ENCODE assay signal across 8 cellular contexts in genomic region chr19:10544753-10545251, GRCh38. TPM values are rescaled to one million over a fixed set of nuclear protein-coding genes. Genes with fewer than 3 reads are reported as not detected.
DNase-seq lines count a peak whose midpoint lies in the region; ATAC-seq, FAIRE-seq and TF ChIP-seq lines count a peak whose summit lies in the region.

No MANE protein-coding gene starts in this region.

- H3K4me3 ChIP-seq in adrenal gland (peak overlapping the region in 2 of 4 donors; percentile 5 to 75), HepG2 (replicated peaks in 1 of 3; ENCODE audit: insufficient read depth in 1 of 3, low read depth in 2 of 3, low read length in 3 of 3) (peak overlapping the region in 2 of 3 experiments; percentile 89 to 98; a peak in 4 of 6 replicates), thoracic aorta (peak overlapping the region; percentile 98)

- POLR2A ChIA-PET in activated CD4-positive, alpha-beta T cell treated with anti-CD3 and anti-CD28 coated beads for 36 hours (lab: Charles Lee), result no interaction called here
- POLR2A ChIA-PET in HepG2 (lab: Yijun Ruan, JAX), result no interaction called here

- no peaks in the 10 kb centered on the region for H3K9me3 Mint-ChIP-seq in activated CD4-positive, alpha-beta T cell treated with anti-CD3 and anti-CD28 coated beads for 36 hours (ENCODE audit: low read depth)

- TF ChIP-seq CTCF in adrenal gland (IDR thresholded peaks at IDR 0.05), result peak in 2 of 6 experiments; percentile 3 to 5
- TF ChIP-seq CTCF in HepG2 (CRISPR knock-in tag; IDR thresholded peaks at IDR 0.05), result no peak
- TF ChIP-seq CTCF in thoracic aorta (IDR thresholded peaks at IDR 0.05), result no peak

- TF ChIP-seq EP300 in HepG2 (IDR thresholded peaks at IDR 0.05; ENCODE audit: low read depth in 2 of 2, low read length in 2 of 2) (no peak), HepG2 (CRISPR knock-in tag; IDR thresholded peaks at IDR 0.05; ENCODE audit: borderline replicate concordance) (no peak)

- WGBS in adrenal gland, 4 donors, result 26 to 34% (median 30%) methylated on average over 2 to 23 of the region's 23 CpGs
- 42% methylated on average over 12 of the region's 23 CpGs for WGBS in HepG2 (ENCODE audit: low lambda C conversion rate)

- H3K9ac ChIP-seq in HepG2 (ENCODE audit: insufficient read depth, low read depth, low read length), result peak overlapping the region; percentile 91; the same call in 1 of the 2 replicates

- peaks cover 2% of the 10 kb centered on the region for H3K27me3 Mint-ChIP-seq in activated CD4-positive, alpha-beta T cell treated with anti-CD3 and anti-CD28 coated beads for 36 hours

- no peaks in the 10 kb centered on the region for H3K79me2 ChIP-seq in HepG2 (ENCODE audit: insufficient read depth, low read length)

- no peak for FAIRE-seq in HepG2 (lab: Jason Lieb, UNC)

- peak overlapping the region; percentile 85 for H3K4me3 Mint-ChIP-seq in activated CD4-positive, alpha-beta T cell treated with anti-CD3 and anti-CD28 coated beads for 36 hours

- H3K27ac Mint-ChIP-seq in activated CD4-positive, alpha-beta T cell treated with anti-CD3 and anti-CD28 coated beads for 36 hours, result peak overlapping the region; percentile 84

- no peaks in the 10 kb centered on the region for H4K20me1 ChIP-seq in HepG2 (ENCODE audit: insufficient read depth, low read length)

- peaks cover 5% of the 10 kb centered on the region for H3K36me3 Mint-ChIP-seq in activated CD4-positive, alpha-beta T cell treated with anti-CD3 and anti-CD28 coated beads for 36 hours (ENCODE audit: low read depth)

- TF ChIP-seq RAD21 in HepG2 (CRISPR knock-in tag; IDR thresholded peaks at IDR 0.05), result no peak

- H3K27me3 ChIP-seq in adrenal gland (no peaks in the 10 kb centered on the region), HepG2 (ENCODE audit: control insufficient read depth in 1 of 2, insufficient read depth in 2 of 2, low read length in 2 of 2) (no peaks in the 10 kb centered on the region), thoracic aorta (replicated peaks; ENCODE audit: insufficient read depth) (no peaks in the 10 kb centered on the region)

- H3K4me1 Mint-ChIP-seq in activated CD4-positive, alpha-beta T cell treated with anti-CD3 and anti-CD28 coated beads for 36 hours, result peaks cover 14% of the 10 kb centered on the region

- no peak for ATAC-seq in activated CD4-positive, alpha-beta T cell treated with anti-CD3 and anti-CD28 coated beads for 36 hours
- ATAC-seq in HepG2, result peak; percentile 43
- ATAC-seq in thoracic aorta (ENCODE audit: insufficient number of reproducible peaks, low FRiP score, low read depth), result no peak
- no peak for ATAC-seq in HG02938 (IDR thresholded peaks at IDR 0.05; ENCODE audit: unreplicated experiment)
- ATAC-seq in GM21528 (IDR thresholded peaks at IDR 0.05; ENCODE audit: low FRiP score, unreplicated experiment), result no peak

- in situ Hi-C loops in HepG2 (cut with HindIII; ENCODE audit: extremely low pct_ligation_motif_present, low pct_unique_long_range_greater_than_20kb), result no loop called here

- no peak overlapping the region for H2AFZ ChIP-seq in HepG2 (ENCODE audit: low read length)

- BruUV-seq in HepG2 (replicated peaks; lab: Mats Ljungman, UMichigan), result TSS peak; percentile 71

- intact Hi-C loops in activated CD4-positive, alpha-beta T cell treated with anti-CD3 and anti-CD28 coated beads for 36 hours (cut with DNase I, micrococcal nuclease), result no loop called here
- intact Hi-C loops in adrenal gland (cut with DNase I) (no loop called here), HepG2 (cut with micrococcal nuclease; ENCODE audit: unreplicated experiment) (no loop called here), posterior vena cava (cut with DNase I) (no loop called here)

- peak overlapping the region; percentile 74 for H3K4me2 ChIP-seq in HepG2 (ENCODE audit: low read depth, low read length)

- H3K4me1 ChIP-seq in adrenal gland (replicated peaks in 1 of 2) (peaks cover 10 to 18% of the 10 kb centered on the region in 2 donors), HepG2 (ENCODE audit: insufficient read depth, low read length) (peaks cover 17% of the 10 kb centered on the region), thoracic aorta (ENCODE audit: control insufficient read depth in 1 of 2, low read depth in 2 of 2) (peaks cover 12 to 18% of the 10 kb centered on the region in 2 donors)

- TF ChIP-seq POLR2A in adrenal gland (IDR thresholded peaks at IDR 0.05) (no peak), HepG2 (IDR thresholded peaks at IDR 0.05; ENCODE audit: insufficient read depth in 1 of 2, low read depth in 2 of 2, low read length in 2 of 2) (no peak)

- CTCF ChIA-PET in activated CD4-positive, alpha-beta T cell treated with anti-CD3 and anti-CD28 coated beads for 36 hours (lab: Charles Lee), result interaction anchor here (0.6 to 1.4 kb wide), 3 partner anchors 8 to 157 kb away, joined by 3 to 4 read pairs (median 3); partner anchors contain the start of gene QTRT1
- CTCF ChIA-PET in HepG2 (lab: Yijun Ruan, JAX; ENCODE audit: low intra/inter-chr PET ratio, low total read pairs), result no interaction called here

- peak; percentile 30 for DNase-seq in activated CD4-positive, alpha-beta T cell treated with anti-CD3 and anti-CD28 coated beads for 36 hours
- no peak for DNase-seq in activated CD4-positive, alpha-beta T cell treated with anti-CD3 and anti-CD28 coated beads for 1 hour
- DNase-seq in adrenal gland (peak in 5 of 7 donors; percentile 36 to 56 (median 44)), HepG2 (ENCODE audit: low spot score) (no peak), thoracic aorta (ENCODE audit: low spot score) (no peak), posterior vena cava (ENCODE audit: low spot score) (no peak)

- no peaks in the 10 kb centered on the region for H3K9me3 ChIP-seq in adrenal gland (replicated peaks in 1 of 3)
- H3K9me3 ChIP-seq in HepG2 (ENCODE audit: low read length), result no peaks in the 10 kb centered on the region
- H3K9me3 ChIP-seq in thoracic aorta, result no peaks in the 10 kb centered on the region

- H3K27ac ChIP-seq in adrenal gland, result peak overlapping the region in 3 of 5 donors; percentile 84 to 91 (median 90)
- H3K27ac ChIP-seq in HepG2 (ENCODE audit: extremely low read length, insufficient read depth, low read length), result peak overlapping the region; percentile 76
- H3K27ac ChIP-seq in thoracic aorta, result peak overlapping the region in 1 of 2 donors; percentile 81

- H3K36me3 ChIP-seq in adrenal gland (replicated peaks in 1 of 2) (peaks cover 0 to 23% of the 10 kb centered on the region in 2 donors), HepG2 (replicated peaks in 1 of 2; ENCODE audit: control insufficient read depth in 1 of 2, insufficient read depth in 2 of 2, low read length in 2 of 2) (peaks cover 2 to 18% of the 10 kb centered on the region in 2 experiments; a peak in 3 of 5 replicates), thoracic aorta (peaks cover 15% of the 10 kb centered on the region)

RNA-seq across cellular contexts. Expression of gene ATG4D, which starts 1.1 kb away (rescaled TPM):
- total RNA-seq in activated CD4-positive, alpha-beta T cell treated with anti-CD3 and anti-CD28 coated beads for 36 hours, result 10 to 100 TPM; 18.9 to 19.3 TPM
- total RNA-seq in adrenal gland, result 10 to 100 TPM; 26.4 to 93.7 (median 38.5) TPM
- 10 to 100 TPM in 2 of 3 donors, 1 to 10 TPM in 1; 7.4 to 58.2 (median 53.2) TPM for polyA plus RNA-seq in adrenal gland
- total RNA-seq in HepG2 (2016; rRNA removed; fragmentation: Illumina TruSeq; extraction: Trizol), result 9.3 and 19.0 TPM in 2 replicates
- total RNA-seq in HepG2 (2016; cell fraction: cytosol; rRNA removed; fragmentation: Illumina TruSeq; extraction: Trizol; ENCODE audit: low read depth), result 20.9 and 26.1 TPM in 2 replicates
- total RNA-seq in HepG2 (2016; cell fraction: insoluble cytoplasmic fraction; rRNA removed; fragmentation: Illumina TruSeq; extraction: Trizol), result 8.3 and 18.7 TPM in 2 replicates
- total RNA-seq in HepG2 (2016; cell fraction: membrane; rRNA removed; fragmentation: Illumina TruSeq; extraction: Trizol), result 35.4 and 38.3 TPM in 2 replicates
- total RNA-seq in HepG2 (2016; cell fraction: nucleus; rRNA removed; fragmentation: Illumina TruSeq; extraction: Trizol), result 17.2 TPM in 2 replicates
- polyA plus RNA-seq in HepG2 (2011; rRNA removed), result 17.8 and 22.9 TPM in 2 replicates
- polyA plus RNA-seq in HepG2 (2011; cell fraction: cytosol; rRNA removed), result 16.1 and 23.3 TPM in 2 replicates
- polyA plus RNA-seq in HepG2 (2011; cell fraction: nucleus; rRNA removed), result 60.1 and 73.0 TPM in 2 replicates
- polyA plus RNA-seq in HepG2 (2012), result 16.8 and 18.5 TPM in 2 replicates
- 22.2 and 28.5 TPM in 2 replicates for polyA plus RNA-seq in HepG2 (2016; cell fraction: cytosol; fragmentation: Illumina TruSeq; extraction: Trizol; ENCODE audit: low read depth)
- 11.1 and 14.6 TPM in 2 replicates for polyA plus RNA-seq in HepG2 (2016; cell fraction: insoluble cytoplasmic fraction; fragmentation: Illumina TruSeq; extraction: Trizol; ENCODE audit: low read depth)
- 29.9 and 35.4 TPM in 2 replicates for polyA plus RNA-seq in HepG2 (2016; cell fraction: membrane; fragmentation: Illumina TruSeq; extraction: Trizol; ENCODE audit: low read depth)
- polyA plus RNA-seq in HepG2 (2016; cell fraction: nucleus; fragmentation: Illumina TruSeq; extraction: Trizol; ENCODE audit: insufficient read depth, low read depth), result 35.0 and 45.7 TPM in 2 replicates
- polyA minus RNA-seq in HepG2 (2011; rRNA and poly(A)+ RNA removed; ENCODE audit: low replicate concordance), result 33.4 and 51.6 TPM in 2 replicates
- 18.5 and 22.9 TPM in 2 replicates for polyA minus RNA-seq in HepG2 (2011; cell fraction: cytosol; rRNA and poly(A)+ RNA removed)
- 13.3 and 16.9 TPM in 2 replicates for polyA minus RNA-seq in HepG2 (2011; cell fraction: nucleus; rRNA and poly(A)+ RNA removed)
- 10 to 100 TPM; 17.1 to 30.5 TPM for total RNA-seq in thoracic aorta
- total RNA-seq in posterior vena cava, result 10 to 100 TPM; 14.2 to 14.8 TPM

RNA-seq across cellular contexts. Expression of gene KRI1, which starts 21.0 kb away (rescaled TPM):
- 10 to 100 TPM; 62.5 to 67.1 TPM for total RNA-seq in activated CD4-positive, alpha-beta T cell treated with anti-CD3 and anti-CD28 coated beads for 36 hours
- total RNA-seq in adrenal gland (10 to 100 TPM in 7 of 8 donors, 1 to 10 TPM in 1; 7.1 to 32.4 (median 18.8) TPM), HepG2 (2016; rRNA removed; fragmentation: Illumina TruSeq; extraction: Trizol) (10.2 and 11.7 TPM in 2 replicates), thoracic aorta (10 to 100 TPM; 14.4 to 37.7 TPM), posterior vena cava (10 to 100 TPM; 15.1 to 16.5 TPM)
- polyA plus RNA-seq in adrenal gland (10 to 100 TPM; 29.7 to 69.0 (median 29.8) TPM), HepG2 (2011; rRNA removed) (9.1 and 12.7 TPM in 2 replicates)
- 2.3 and 3.1 TPM in 2 replicates for total RNA-seq in HepG2 (2016; cell fraction: cytosol; rRNA removed; fragmentation: Illumina TruSeq; extraction: Trizol; ENCODE audit: low read depth)
- total RNA-seq in HepG2 (2016; cell fraction: insoluble cytoplasmic fraction; rRNA removed; fragmentation: Illumina TruSeq; extraction: Trizol), result 8.4 and 12.8 TPM in 2 replicates
- total RNA-seq in HepG2 (2016; cell fraction: membrane; rRNA removed; fragmentation: Illumina TruSeq; extraction: Trizol), result 3.2 and 3.9 TPM in 2 replicates
- 9.0 and 10.0 TPM in 2 replicates for total RNA-seq in HepG2 (2016; cell fraction: nucleus; rRNA removed; fragmentation: Illumina TruSeq; extraction: Trizol)
- polyA plus RNA-seq in HepG2 (2011; cell fraction: cytosol; rRNA removed), result 4.8 and 4.9 TPM in 2 replicates
- 29.3 and 32.2 TPM in 2 replicates for polyA plus RNA-seq in HepG2 (2011; cell fraction: nucleus; rRNA removed)
- polyA plus RNA-seq in HepG2 (2012), result 12.5 and 15.9 TPM in 2 replicates
- polyA plus RNA-seq in HepG2 (2016; cell fraction: cytosol; fragmentation: Illumina TruSeq; extraction: Trizol; ENCODE audit: low read depth), result 1.9 and 2.1 TPM in 2 replicates
- polyA plus RNA-seq in HepG2 (2016; cell fraction: insoluble cytoplasmic fraction; fragmentation: Illumina TruSeq; extraction: Trizol; ENCODE audit: low read depth), result 11.0 and 12.8 TPM in 2 replicates
- polyA plus RNA-seq in HepG2 (2016; cell fraction: membrane; fragmentation: Illumina TruSeq; extraction: Trizol; ENCODE audit: low read depth), result 3.0 and 4.1 TPM in 2 replicates
- polyA plus RNA-seq in HepG2 (2016; cell fraction: nucleus; fragmentation: Illumina TruSeq; extraction: Trizol; ENCODE audit: insufficient read depth, low read depth), result 59.6 and 63.0 TPM in 2 replicates
- 12.6 and 33.9 TPM in 2 replicates for polyA minus RNA-seq in HepG2 (2011; rRNA and poly(A)+ RNA removed; ENCODE audit: low replicate concordance)
- 5.1 and 8.9 TPM in 2 replicates for polyA minus RNA-seq in HepG2 (2011; cell fraction: cytosol; rRNA and poly(A)+ RNA removed)
- polyA minus RNA-seq in HepG2 (2011; cell fraction: nucleus; rRNA and poly(A)+ RNA removed), result 8.8 and 9.8 TPM in 2 replicates

RNA-seq across cellular contexts. Expression of gene CDKN2D, which starts 24.0 kb away (rescaled TPM):
- 10 to 100 TPM; 39.2 to 50.3 TPM for total RNA-seq in activated CD4-positive, alpha-beta T cell treated with anti-CD3 and anti-CD28 coated beads for 36 hours
- total RNA-seq in adrenal gland (10 to 100 TPM in 1 of 8 donors, 1 to 10 TPM in 7; 1.9 to 15.1 (median 6.4) TPM), HepG2 (2016; rRNA removed; fragmentation: Illumina TruSeq; extraction: Trizol) (4.8 and 5.4 TPM in 2 replicates), thoracic aorta (10 to 100 TPM; 16.2 to 21.0 TPM), posterior vena cava (10 to 100 TPM in 1 of 2 donors, 1 to 10 TPM in 1; 8.1 to 15.0 TPM)
- polyA plus RNA-seq in adrenal gland (10 to 100 TPM in 2 of 3 donors, 1 to 10 TPM in 1; 7.4 to 11.2 (median 10.0) TPM), HepG2 (2011; rRNA removed) (8.0 and 8.6 TPM in 2 replicates)
- 4.1 and 5.0 TPM in 2 replicates for total RNA-seq in HepG2 (2016; cell fraction: cytosol; rRNA removed; fragmentation: Illumina TruSeq; extraction: Trizol; ENCODE audit: low read depth)
- 4.8 and 5.1 TPM in 2 replicates for total RNA-seq in HepG2 (2016; cell fraction: insoluble cytoplasmic fraction; rRNA removed; fragmentation: Illumina TruSeq; extraction: Trizol)
- total RNA-seq in HepG2 (2016; cell fraction: membrane; rRNA removed; fragmentation: Illumina TruSeq; extraction: Trizol), result 7.2 and 8.5 TPM in 2 replicates
- 2.6 and 3.2 TPM in 2 replicates for total RNA-seq in HepG2 (2016; cell fraction: nucleus; rRNA removed; fragmentation: Illumina TruSeq; extraction: Trizol)
- polyA plus RNA-seq in HepG2 (2011; cell fraction: cytosol; rRNA removed), result 9.2 and 13.0 TPM in 2 replicates
- 7.4 and 7.6 TPM in 2 replicates for polyA plus RNA-seq in HepG2 (2011; cell fraction: nucleus; rRNA removed)
- 2.5 and 6.6 TPM in 2 replicates for polyA plus RNA-seq in HepG2 (2012)
- 6.2 and 7.7 TPM in 2 replicates for polyA plus RNA-seq in HepG2 (2016; cell fraction: cytosol; fragmentation: Illumina TruSeq; extraction: Trizol; ENCODE audit: low read depth)
- 6.3 and 8.0 TPM in 2 replicates for polyA plus RNA-seq in HepG2 (2016; cell fraction: insoluble cytoplasmic fraction; fragmentation: Illumina TruSeq; extraction: Trizol; ENCODE audit: low read depth)
- 8.2 and 8.7 TPM in 2 replicates for polyA plus RNA-seq in HepG2 (2016; cell fraction: membrane; fragmentation: Illumina TruSeq; extraction: Trizol; ENCODE audit: low read depth)
- polyA plus RNA-seq in HepG2 (2016; cell fraction: nucleus; fragmentation: Illumina TruSeq; extraction: Trizol; ENCODE audit: insufficient read depth, low read depth), result 11.5 and 12.4 TPM in 2 replicates
- 7.8 and 7.9 TPM in 2 replicates for polyA minus RNA-seq in HepG2 (2011; rRNA and poly(A)+ RNA removed; ENCODE audit: low replicate concordance)
- 1.8 and 2.3 TPM in 2 replicates for polyA minus RNA-seq in HepG2 (2011; cell fraction: cytosol; rRNA and poly(A)+ RNA removed)
- 0.39 and 0.87 TPM in 2 replicates for polyA minus RNA-seq in HepG2 (2011; cell fraction: nucleus; rRNA and poly(A)+ RNA removed)

RNA-seq across cellular contexts. Expression of gene S1PR5, which starts 27.6 kb away (rescaled TPM):
- total RNA-seq in activated CD4-positive, alpha-beta T cell treated with anti-CD3 and anti-CD28 coated beads for 36 hours, result under 1 TPM; 0.07 to 0.11 TPM
- total RNA-seq in adrenal gland (1 to 10 TPM in 2 of 8 donors, under 1 TPM in 5, not detected in 1; 0.14 to 3.0 (median 0.55) TPM), HepG2 (2016; rRNA removed; fragmentation: Illumina TruSeq; extraction: Trizol) (not detected in 2 replicates), thoracic aorta (1 to 10 TPM; 2.4 to 8.7 TPM), posterior vena cava (not detected)
- polyA plus RNA-seq in adrenal gland (under 1 TPM; 0.37 to 0.97 (median 0.51) TPM), HepG2 (2011; rRNA removed) (0.04 TPM in 1 of 2 replicates, not detected in the other)
- total RNA-seq in HepG2 (2016; cell fraction: cytosol; rRNA removed; fragmentation: Illumina TruSeq; extraction: Trizol; ENCODE audit: low read depth), result not detected in 2 replicates
- total RNA-seq in HepG2 (2016; cell fraction: insoluble cytoplasmic fraction; rRNA removed; fragmentation: Illumina TruSeq; extraction: Trizol), result 0.09 TPM in 1 of 2 replicates, not detected in the other
- not detected in 2 replicates for total RNA-seq in HepG2 (2016; cell fraction: membrane; rRNA removed; fragmentation: Illumina TruSeq; extraction: Trizol)
- total RNA-seq in HepG2 (2016; cell fraction: nucleus; rRNA removed; fragmentation: Illumina TruSeq; extraction: Trizol), result not detected in 2 replicates
- 0.04 TPM in 1 of 2 replicates, not detected in the other for polyA plus RNA-seq in HepG2 (2011; cell fraction: cytosol; rRNA removed)
- not detected in 2 replicates for polyA plus RNA-seq in HepG2 (2011; cell fraction: nucleus; rRNA removed)
- polyA plus RNA-seq in HepG2 (2012), result not detected in 2 replicates
- polyA plus RNA-seq in HepG2 (2016; cell fraction: cytosol; fragmentation: Illumina TruSeq; extraction: Trizol; ENCODE audit: low read depth), result not detected in 2 replicates
- not detected in 2 replicates for polyA plus RNA-seq in HepG2 (2016; cell fraction: insoluble cytoplasmic fraction; fragmentation: Illumina TruSeq; extraction: Trizol; ENCODE audit: low read depth)
- polyA plus RNA-seq in HepG2 (2016; cell fraction: membrane; fragmentation: Illumina TruSeq; extraction: Trizol; ENCODE audit: low read depth), result not detected in 2 replicates
- polyA plus RNA-seq in HepG2 (2016; cell fraction: nucleus; fragmentation: Illumina TruSeq; extraction: Trizol; ENCODE audit: insufficient read depth, low read depth), result not detected in 2 replicates
- 0.72 TPM in 1 of 2 replicates, not detected in the other for polyA minus RNA-seq in HepG2 (2011; rRNA and poly(A)+ RNA removed; ENCODE audit: low replicate concordance)
- not detected in 2 replicates for polyA minus RNA-seq in HepG2 (2011; cell fraction: cytosol; rRNA and poly(A)+ RNA removed)
- not detected in 2 replicates for polyA minus RNA-seq in HepG2 (2011; cell fraction: nucleus; rRNA and poly(A)+ RNA removed)

RNA-seq across cellular contexts. Expression of gene KEAP1, which starts 41.6 kb away (rescaled TPM):
- total RNA-seq in activated CD4-positive, alpha-beta T cell treated with anti-CD3 and anti-CD28 coated beads for 36 hours, result 10 to 100 TPM; 38.7 to 58.7 TPM
- total RNA-seq in adrenal gland (100 to 1,000 TPM in 1 of 8 donors, 10 to 100 TPM in 7; 71.1 to 106 (median 75.1) TPM), HepG2 (2016; rRNA removed; fragmentation: Illumina TruSeq; extraction: Trizol) (72.9 and 75.5 TPM in 2 replicates), thoracic aorta (10 to 100 TPM; 42.0 to 57.3 TPM), posterior vena cava (10 to 100 TPM; 37.4 to 48.1 TPM)
- polyA plus RNA-seq in adrenal gland (100 to 1,000 TPM in 1 of 3 donors, 10 to 100 TPM in 2; 71.0 to 101 (median 97.3) TPM), HepG2 (2011; rRNA removed) (56.7 and 72.4 TPM in 2 replicates)
- total RNA-seq in HepG2 (2016; cell fraction: cytosol; rRNA removed; fragmentation: Illumina TruSeq; extraction: Trizol; ENCODE audit: low read depth), result 37.8 and 38.2 TPM in 2 replicates
- 60.9 and 73.7 TPM in 2 replicates for total RNA-seq in HepG2 (2016; cell fraction: insoluble cytoplasmic fraction; rRNA removed; fragmentation: Illumina TruSeq; extraction: Trizol)
- total RNA-seq in HepG2 (2016; cell fraction: membrane; rRNA removed; fragmentation: Illumina TruSeq; extraction: Trizol), result 75.5 and 78.9 TPM in 2 replicates
- total RNA-seq in HepG2 (2016; cell fraction: nucleus; rRNA removed; fragmentation: Illumina TruSeq; extraction: Trizol), result 35.4 and 45.7 TPM in 2 replicates
- polyA plus RNA-seq in HepG2 (2011; cell fraction: cytosol; rRNA removed), result 40.4 and 55.8 TPM in 2 replicates
- 51.5 and 70.2 TPM in 2 replicates for polyA plus RNA-seq in HepG2 (2011; cell fraction: nucleus; rRNA removed)
- polyA plus RNA-seq in HepG2 (2012), result 46.5 and 50.3 TPM in 2 replicates
- polyA plus RNA-seq in HepG2 (2016; cell fraction: cytosol; fragmentation: Illumina TruSeq; extraction: Trizol; ENCODE audit: low read depth), result 24.3 and 29.7 TPM in 2 replicates
- 71.7 and 84.0 TPM in 2 replicates for polyA plus RNA-seq in HepG2 (2016; cell fraction: insoluble cytoplasmic fraction; fragmentation: Illumina TruSeq; extraction: Trizol; ENCODE audit: low read depth)
- polyA plus RNA-seq in HepG2 (2016; cell fraction: membrane; fragmentation: Illumina TruSeq; extraction: Trizol; ENCODE audit: low read depth), result 56.3 and 60.2 TPM in 2 replicates
- 62.2 and 71.4 TPM in 2 replicates for polyA plus RNA-seq in HepG2 (2016; cell fraction: nucleus; fragmentation: Illumina TruSeq; extraction: Trizol; ENCODE audit: insufficient read depth, low read depth)
- polyA minus RNA-seq in HepG2 (2011; rRNA and poly(A)+ RNA removed; ENCODE audit: low replicate concordance), result 113 and 248 TPM in 2 replicates
- polyA minus RNA-seq in HepG2 (2011; cell fraction: cytosol; rRNA and poly(A)+ RNA removed), result 40.0 and 43.1 TPM in 2 replicates
- polyA minus RNA-seq in HepG2 (2011; cell fraction: nucleus; rRNA and poly(A)+ RNA removed), result 24.3 and 29.7 TPM in 2 replicates

Comparison
In these comparisons a context has a peak if more than half of its experiments do, and no peak if none do; other contexts are left out.
1. DNase-seq: peak in activated CD4-positive, alpha-beta T cell treated with anti-CD3 and anti-CD28 coated beads for 36 hours (single experiment) and adrenal gland (5 of 7); none in activated CD4-positive, alpha-beta T cell treated with anti-CD3 and anti-CD28 coated beads for 1 hour (single experiment), HepG2 (single experiment), thoracic aorta (single experiment) and posterior vena cava (single experiment).